Comparison of ENCODE assay signal across 1 cellular context in genomic region chr16:67430504-67431076, GRCh38.
TF ChIP-seq lines count a peak whose summit lies in the region.

No MANE protein-coding gene starts in this region.

TF ChIP-seq in HepG2, 621 proteins besides CTCF, POLR2A, EP300 and RAD21 (continued from another document and continues in another):
- TF ChIP-seq E2F5 (CRISPR knock-in tag; conservative IDR thresholded peaks at IDR 0.05): no peak
- TF ChIP-seq ZBTB14 (CRISPR knock-in tag; IDR thresholded peaks at IDR 0.05): 0 out of 2 replicates have a peak, but pooled peaks have one; percentile 18
- TF ChIP-seq, protein P1, sequence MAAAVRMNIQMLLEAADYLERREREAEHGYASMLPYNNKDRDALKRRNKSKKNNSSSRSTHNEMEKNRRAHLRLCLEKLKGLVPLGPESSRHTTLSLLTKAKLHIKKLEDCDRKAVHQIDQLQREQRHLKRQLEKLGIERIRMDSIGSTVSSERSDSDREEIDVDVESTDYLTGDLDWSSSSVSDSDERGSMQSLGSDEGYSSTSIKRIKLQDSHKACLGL (CRISPR knock-in tag; IDR thresholded peaks at IDR 0.05): peak; percentile 99
- TF ChIP-seq NFAT5 (CRISPR knock-in tag; IDR thresholded peaks at IDR 0.05): peak; percentile 90
- TF ChIP-seq ZNF616 (CRISPR knock-in tag; IDR thresholded peaks at IDR 0.05; ENCODE audit: low read depth): 0 out of 2 replicates have a peak, but pooled peaks have one; percentile 94
- TF ChIP-seq SALL2 (CRISPR knock-in tag; IDR thresholded peaks at IDR 0.05): 0 out of 2 replicates have a peak, but pooled peaks have one; percentile 26
- TF ChIP-seq SPEN (CRISPR knock-in tag; IDR thresholded peaks at IDR 0.05; ENCODE audit: low read depth): peak; percentile 85; the same call in 1 of the 2 replicates
- no peak for TF ChIP-seq ZNF781 (CRISPR knock-in tag; IDR thresholded peaks at IDR 0.05; ENCODE audit: borderline replicate concordance, not compliant biosample characterization)
- no peak for TF ChIP-seq HNF1A (IDR thresholded peaks at IDR 0.05; ENCODE audit: low read depth)
- TF ChIP-seq HNF1A (CRISPR knock-in tag; IDR thresholded peaks at IDR 0.05; ENCODE audit: borderline replicate concordance): peak; percentile 80; the same call in 1 of the 2 replicates
- peak; percentile 80 for TF ChIP-seq ZNF878 (CRISPR knock-in tag; IDR thresholded peaks at IDR 0.05)
- no peak for TF ChIP-seq HMG20B (CRISPR knock-in tag; conservative IDR thresholded peaks at IDR 0.05)
- TF ChIP-seq KAT7 (CRISPR knock-in tag; IDR thresholded peaks at IDR 0.05; ENCODE audit: borderline replicate concordance): no peak; the same call in 1 of the 2 replicates
- 0 out of 2 replicates have a peak, but pooled peaks have one; percentile 51 for TF ChIP-seq POGZ (CRISPR knock-in tag; IDR thresholded peaks at IDR 0.05)
- TF ChIP-seq GTF3A (CRISPR knock-in tag; conservative IDR thresholded peaks at IDR 0.05): 0 out of 2 replicates have a peak, but pooled peaks have one; percentile 49
- no peak for TF ChIP-seq SIN3B (IDR thresholded peaks at IDR 0.05; ENCODE audit: low read length)
- TF ChIP-seq EED (CRISPR knock-in tag; IDR thresholded peaks at IDR 0.05): peak; percentile 90
- TF ChIP-seq TAF1 (CRISPR knock-in tag; IDR thresholded peaks at IDR 0.05): peak; percentile 63; the same call in 1 of the 2 replicates
- no peak for TF ChIP-seq PHF20 (CRISPR knock-in tag; IDR thresholded peaks at IDR 0.05)
- TF ChIP-seq ZBTB3 (CRISPR knock-in tag; IDR thresholded peaks at IDR 0.05; ENCODE audit: borderline replicate concordance, low read depth): no peak; the same call in 1 of the 2 replicates
- TF ChIP-seq, protein P2, sequence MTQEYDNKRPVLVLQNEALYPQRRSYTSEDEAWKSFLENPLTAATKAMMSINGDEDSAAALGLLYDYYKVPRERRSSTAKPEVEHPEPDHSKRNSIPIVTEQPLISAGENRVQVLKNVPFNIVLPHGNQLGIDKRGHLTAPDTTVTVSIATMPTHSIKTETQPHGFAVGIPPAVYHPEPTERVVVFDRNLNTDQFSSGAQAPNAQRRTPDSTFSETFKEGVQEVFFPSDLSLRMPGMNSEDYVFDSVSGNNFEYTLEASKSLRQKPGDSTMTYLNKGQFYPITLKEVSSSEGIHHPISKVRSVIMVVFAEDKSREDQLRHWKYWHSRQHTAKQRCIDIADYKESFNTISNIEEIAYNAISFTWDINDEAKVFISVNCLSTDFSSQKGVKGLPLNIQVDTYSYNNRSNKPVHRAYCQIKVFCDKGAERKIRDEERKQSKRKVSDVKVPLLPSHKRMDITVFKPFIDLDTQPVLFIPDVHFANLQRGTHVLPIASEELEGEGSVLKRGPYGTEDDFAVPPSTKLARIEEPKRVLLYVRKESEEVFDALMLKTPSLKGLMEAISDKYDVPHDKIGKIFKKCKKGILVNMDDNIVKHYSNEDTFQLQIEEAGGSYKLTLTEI (CRISPR knock-in tag; conservative IDR thresholded peaks at IDR 0.05): no peak
- no peak for TF ChIP-seq HNRNPH1 (optimal IDR thresholded peaks at IDR 0.05; ENCODE audit: low read depth, low read length)
- TF ChIP-seq KLF15 (CRISPR knock-in tag; IDR thresholded peaks at IDR 0.05; ENCODE audit: borderline replicate concordance): no peak
- TF ChIP-seq ZNF549 (CRISPR knock-in tag; IDR thresholded peaks at IDR 0.05): no peak
- no peak for TF ChIP-seq RORA (CRISPR knock-in tag; IDR thresholded peaks at IDR 0.05)
- no peak for TF ChIP-seq REXO4 (CRISPR knock-in tag; IDR thresholded peaks at IDR 0.05; ENCODE audit: borderline replicate concordance)
- TF ChIP-seq SRSF1 (optimal IDR thresholded peaks at IDR 0.05; ENCODE audit: low read depth, low read length): no peak
- TF ChIP-seq JUNB (CRISPR knock-in tag; IDR thresholded peaks at IDR 0.05; ENCODE audit: borderline replicate concordance): no peak
- TF ChIP-seq, protein P3, sequence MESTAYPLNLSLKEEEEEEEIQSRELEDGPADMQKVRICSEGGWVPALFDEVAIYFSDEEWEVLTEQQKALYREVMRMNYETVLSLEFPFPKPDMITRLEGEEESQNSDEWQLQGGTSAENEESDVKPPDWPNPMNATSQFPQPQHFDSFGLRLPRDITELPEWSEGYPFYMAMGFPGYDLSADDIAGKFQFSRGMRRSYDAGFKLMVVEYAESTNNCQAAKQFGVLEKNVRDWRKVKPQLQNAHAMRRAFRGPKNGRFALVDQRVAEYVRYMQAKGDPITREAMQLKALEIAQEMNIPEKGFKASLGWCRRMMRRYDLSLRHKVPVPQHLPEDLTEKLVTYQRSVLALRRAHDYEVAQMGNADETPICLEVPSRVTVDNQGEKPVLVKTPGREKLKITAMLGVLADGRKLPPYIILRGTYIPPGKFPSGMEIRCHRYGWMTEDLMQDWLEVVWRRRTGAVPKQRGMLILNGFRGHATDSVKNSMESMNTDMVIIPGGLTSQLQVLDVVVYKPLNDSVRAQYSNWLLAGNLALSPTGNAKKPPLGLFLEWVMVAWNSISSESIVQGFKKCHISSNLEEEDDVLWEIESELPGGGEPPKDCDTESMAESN (CRISPR knock-in tag; conservative IDR thresholded peaks at IDR 0.05): peak; percentile 92
- peak; percentile 97 for TF ChIP-seq ATF7-NPFF (CRISPR knock-in tag; IDR thresholded peaks at IDR 0.05; ENCODE audit: low read depth)
- TF ChIP-seq ZNF17 (CRISPR knock-in tag; IDR thresholded peaks at IDR 0.05): peak; percentile 41; the same call in 1 of the 2 replicates
- TF ChIP-seq ZNF276 (CRISPR knock-in tag; IDR thresholded peaks at IDR 0.05; ENCODE audit: low read depth): peak; percentile 85; the same call in 1 of the 2 replicates
- TF ChIP-seq JARID2 (CRISPR knock-in tag; IDR thresholded peaks at IDR 0.05; ENCODE audit: insufficient replicate concordance): no peak
- TF ChIP-seq, protein P4, sequence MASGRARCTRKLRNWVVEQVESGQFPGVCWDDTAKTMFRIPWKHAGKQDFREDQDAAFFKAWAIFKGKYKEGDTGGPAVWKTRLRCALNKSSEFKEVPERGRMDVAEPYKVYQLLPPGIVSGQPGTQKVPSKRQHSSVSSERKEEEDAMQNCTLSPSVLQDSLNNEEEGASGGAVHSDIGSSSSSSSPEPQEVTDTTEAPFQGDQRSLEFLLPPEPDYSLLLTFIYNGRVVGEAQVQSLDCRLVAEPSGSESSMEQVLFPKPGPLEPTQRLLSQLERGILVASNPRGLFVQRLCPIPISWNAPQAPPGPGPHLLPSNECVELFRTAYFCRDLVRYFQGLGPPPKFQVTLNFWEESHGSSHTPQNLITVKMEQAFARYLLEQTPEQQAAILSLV (CRISPR knock-in tag; IDR thresholded peaks at IDR 0.05; ENCODE audit: borderline replicate concordance): peak; percentile 91
- TF ChIP-seq MXI1 (IDR thresholded peaks at IDR 0.05; ENCODE audit: borderline replicate concordance, low read depth, low read length): peak; percentile 92; the same call in 1 of the 3 replicates
- no peak for TF ChIP-seq ZFP37 (CRISPR knock-in tag; IDR thresholded peaks at IDR 0.05; ENCODE audit: borderline replicate concordance)
- TF ChIP-seq CERS6 (CRISPR knock-in tag; IDR thresholded peaks at IDR 0.05): no peak
- TF ChIP-seq DPF2 (CRISPR knock-in tag; IDR thresholded peaks at IDR 0.05; ENCODE audit: borderline replicate concordance, low read depth): peak; percentile 18; the same call in 1 of the 2 replicates
- no peak for TF ChIP-seq EHMT2 (IDR thresholded peaks at IDR 0.05; ENCODE audit: borderline replicate concordance, low read depth, low read length)
